ENCODE assay signal across 15 cellular contexts in genomic region chr20:48148916-48149672, GRCh38.
"Had no signal": no experiment of that assay in that cellular context is flagged by ENCODE, and none has a peak within 500 bp of the region (broad histone marks: within the 10 kb centered on the region; RNA-seq: fewer than 3 reads in every experiment).

No MANE protein-coding gene starts in this region.

- H3K4me1 Mint-ChIP-seq: activated CD4-positive, alpha-beta memory T cell treated with anti-CD3 and anti-CD28 coated beads, Interleukin-2, amount 10 ng/mL, durations not matched to agents 7 days and 5 days had no signal

- ATAC-seq: effector memory CD8-positive, alpha-beta T cell had no signal

- H3K79me2 ChIP-seq: hepatocyte had no signal

- H3K4me3 ChIP-seq: hepatocyte, skin epidermis, thyroid gland, uterus had no signal

- H3K4me3 Mint-ChIP-seq: activated CD4-positive, alpha-beta memory T cell treated with anti-CD3 and anti-CD28 coated beads, Interleukin-2, amount 10 ng/mL, durations not matched to agents 7 days and 5 days; activated naive CD8-positive, alpha-beta T cell; dendritic cell treated with granulocyte-macrophage colony-stimulating factor and Interleukin-4, amounts not matched to agents 40 ng/mL and 50 ng/mL, for 4 days; effector memory CD8-positive, alpha-beta T cell had no signal

- H3K36me3 Mint-ChIP-seq: activated naive CD8-positive, alpha-beta T cell had no signal

- H3K9me3 Mint-ChIP-seq: activated CD4-positive, alpha-beta memory T cell treated with anti-CD3 and anti-CD28 coated beads, Interleukin-2, amount 10 ng/mL, durations not matched to agents 7 days and 5 days; dendritic cell treated with granulocyte-macrophage colony-stimulating factor and Interleukin-4, amounts not matched to agents 40 ng/mL and 50 ng/mL, for 4 days; effector memory CD8-positive, alpha-beta T cell had no signal

- H3K27me3 ChIP-seq: brain microvascular endothelial cell, hepatocyte, thyroid gland, uterus had no signal

- H3K27ac Mint-ChIP-seq: activated CD4-positive, alpha-beta memory T cell treated with anti-CD3 and anti-CD28 coated beads, Interleukin-2, amount 10 ng/mL, durations not matched to agents 7 days and 5 days; activated naive CD8-positive, alpha-beta T cell; dendritic cell treated with granulocyte-macrophage colony-stimulating factor and Interleukin-4, amounts not matched to agents 40 ng/mL and 50 ng/mL, for 4 days; effector memory CD8-positive, alpha-beta T cell had no signal

- H3K4me1 ChIP-seq: thyroid gland, uterus had no signal

- H3K4me2 ChIP-seq: hepatocyte had no signal

- H3K27ac ChIP-seq: brain microvascular endothelial cell, hepatocyte, skin epidermis, thyroid gland, uterus had no signal

- DNase-seq: activated CD4-positive, alpha-beta memory T cell treated with anti-CD3 and anti-CD28 coated beads, Interleukin-2, amount 10 ng/mL, durations not matched to agents 7 days and 5 days; activated CD4-positive, alpha-beta T cell treated with anti-CD3 and anti-CD28 coated beads for 1 hour; activated gamma-delta T cell; activated T-cell treated with anti-CD3 and anti-CD28 coated beads, Interleukin-2, amount 50 U/mL, for 48 hours; brain microvascular endothelial cell; effector memory CD8-positive, alpha-beta T cell; mesendoderm; posterior cingulate gyrus; thyroid gland; uterus had no signal

- H2AFZ ChIP-seq: hepatocyte had no signal

- H3K9me3 ChIP-seq: thyroid gland, uterus had no signal

- H3K36me3 ChIP-seq: brain microvascular endothelial cell, thyroid gland, uterus had no signal

- FAIRE-seq: TTC549 had no signal
